8 cellular contexts compared by ENCODE assay signal in the genomic region with DNA sequence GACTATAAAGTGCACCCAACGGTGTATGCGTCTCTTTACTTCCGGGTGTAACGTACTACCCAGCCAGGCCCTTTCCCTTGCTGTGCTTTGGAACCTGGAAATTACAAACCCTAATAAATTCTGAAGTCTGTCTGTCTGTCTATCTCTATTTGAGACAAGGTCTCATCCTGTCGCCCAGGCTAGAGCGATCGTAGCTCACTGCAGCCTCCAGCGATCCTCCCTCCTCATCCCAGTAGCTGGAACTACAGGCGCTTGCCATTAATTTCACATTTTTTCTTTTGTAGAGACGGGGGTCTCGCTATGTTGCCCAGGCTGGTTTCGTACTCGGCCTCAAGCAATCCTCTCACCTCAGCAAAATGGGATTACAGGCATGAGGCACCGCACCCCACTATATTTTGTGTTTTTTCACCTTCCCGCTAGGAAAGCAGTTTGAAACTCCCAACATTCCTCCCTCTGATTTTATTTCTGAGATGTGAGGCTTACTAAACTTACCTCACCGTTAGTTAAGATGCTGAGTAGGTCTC. TPM values are rescaled to one million over a fixed set of nuclear protein-coding genes. Genes with fewer than 3 reads are reported as not detected.
DNase-seq lines count a peak whose midpoint lies in the region; ATAC-seq and TF ChIP-seq lines count a peak whose summit lies in the region.

No MANE protein-coding gene starts in this region.

- H3K4me3 Mint-ChIP-seq in T-helper 2 cell treated with Interferon-gamma antibody and Interleukin-4, amounts not matched to agents 5 μg/mL and 100 μg/mL, for 36 hours, result peak overlapping the region; percentile 99
- H3K4me3 Mint-ChIP-seq in T-helper 17 cell, result peak overlapping the region; percentile 100

- H3K27ac ChIP-seq in foreskin keratinocyte (peak overlapping the region; percentile 92), rectal smooth muscle tissue (ENCODE audit: low read depth, low read length) (peak overlapping the region; percentile 97)

- H3K9me3 ChIP-seq in T-helper 17 cell (ENCODE audit: control insufficient read depth, low read length, poor library complexity, severe bottlenecking), result no peaks in the 10 kb centered on the region

- ATAC-seq in HG02973 (IDR thresholded peaks at IDR 0.05; ENCODE audit: unreplicated experiment) (peak; percentile 45), T-helper 17 cell (no peak), foreskin keratinocyte (peak; percentile 42)

- H3K27me3 ChIP-seq in foreskin keratinocyte, result no peaks in the 10 kb centered on the region
- no peaks in the 10 kb centered on the region for H3K27me3 ChIP-seq in rectal smooth muscle tissue (ENCODE audit: control insufficient read depth, insufficient read depth, low read length)

- peaks cover 2% of the 10 kb centered on the region for H3K36me3 ChIP-seq in rectal smooth muscle tissue (ENCODE audit: control insufficient read depth, insufficient read depth, low read length)

- TF ChIP-seq CTCF in foreskin keratinocyte (conservative IDR thresholded peaks at IDR 0.05), result no peak

- H3K27me3 Mint-ChIP-seq in T-helper 2 cell treated with Interferon-gamma antibody and Interleukin-4, amounts not matched to agents 5 μg/mL and 100 μg/mL, for 36 hours (ENCODE audit: low read depth), result peaks cover 3% of the 10 kb centered on the region
- H3K27me3 Mint-ChIP-seq in T-helper 17 cell, result peaks cover 6% of the 10 kb centered on the region

- H3K4me1 ChIP-seq in foreskin keratinocyte (peaks cover 17% of the 10 kb centered on the region), rectal smooth muscle tissue (ENCODE audit: control insufficient read depth, insufficient read depth, low read length) (peaks cover 4% of the 10 kb centered on the region)

- peaks cover 23% of the 10 kb centered on the region for H3K36me3 Mint-ChIP-seq in T-helper 2 cell treated with Interferon-gamma antibody and Interleukin-4, amounts not matched to agents 5 μg/mL and 100 μg/mL, for 36 hours (ENCODE audit: low read depth)
- peaks cover 7% of the 10 kb centered on the region for H3K36me3 Mint-ChIP-seq in T-helper 17 cell (ENCODE audit: low read depth)

- DNase-seq in T-helper 2 cell treated with Interferon-gamma antibody and Interleukin-4, amounts not matched to agents 5 μg/mL and 100 μg/mL, for 36 hours (ENCODE audit: low spot score), result no peak
- DNase-seq in T-helper 2 cell (no peak), T-helper 17 cell (no peak), foreskin keratinocyte (peak in 1 of 2 donors; percentile 56), NCI-H1105 (lab: John Stamatoyannopoulos, UW) (no peak), NCI-H2227 (lab: John Stamatoyannopoulos, UW; ENCODE audit: unreplicated experiment) (no peak)

- peak overlapping the region; percentile 97 for H3K4me3 ChIP-seq in rectal smooth muscle tissue (ENCODE audit: low read length)

- H3K9me3 Mint-ChIP-seq in T-helper 2 cell treated with Interferon-gamma antibody and Interleukin-4, amounts not matched to agents 5 μg/mL and 100 μg/mL, for 36 hours, result no peaks in the 10 kb centered on the region

- peak overlapping the region; percentile 81 for H3K9ac ChIP-seq in rectal smooth muscle tissue (ENCODE audit: low read length)

- H3K4me1 Mint-ChIP-seq in T-helper 2 cell treated with Interferon-gamma antibody and Interleukin-4, amounts not matched to agents 5 μg/mL and 100 μg/mL, for 36 hours (ENCODE audit: low read depth), result peaks cover 33% of the 10 kb centered on the region
- H3K4me1 Mint-ChIP-seq in T-helper 17 cell, result peaks cover 21% of the 10 kb centered on the region

- peak overlapping the region; percentile 100 for H3K27ac Mint-ChIP-seq in T-helper 2 cell treated with Interferon-gamma antibody and Interleukin-4, amounts not matched to agents 5 μg/mL and 100 μg/mL, for 36 hours
- H3K27ac Mint-ChIP-seq in T-helper 17 cell, result peak overlapping the region; percentile 99

RNA-seq across cellular contexts. Expression of a gene that starts 0.5 kb away (rescaled TPM):
- total RNA-seq in T-helper 17 cell (10 to 100 TPM; 39.1 to 44.3 TPM), foreskin keratinocyte (51.4 and 52.1 TPM in 2 replicates)
- polyA plus RNA-seq in foreskin keratinocyte, result 13.4 and 15.0 TPM in 2 replicates

RNA-seq across cellular contexts. Expression of a gene that starts 31.3 kb away (rescaled TPM):
- 10 to 100 TPM in 1 of 2 donors, 1 to 10 TPM in 1; 9.1 to 11.3 TPM for total RNA-seq in T-helper 17 cell
- total RNA-seq in foreskin keratinocyte, result 23.9 and 24.9 TPM in 2 replicates
- polyA plus RNA-seq in foreskin keratinocyte, result 10.8 and 13.9 TPM in 2 replicates
